Comparison of ENCODE assay signal across 8 cellular contexts in the genomic region with DNA sequence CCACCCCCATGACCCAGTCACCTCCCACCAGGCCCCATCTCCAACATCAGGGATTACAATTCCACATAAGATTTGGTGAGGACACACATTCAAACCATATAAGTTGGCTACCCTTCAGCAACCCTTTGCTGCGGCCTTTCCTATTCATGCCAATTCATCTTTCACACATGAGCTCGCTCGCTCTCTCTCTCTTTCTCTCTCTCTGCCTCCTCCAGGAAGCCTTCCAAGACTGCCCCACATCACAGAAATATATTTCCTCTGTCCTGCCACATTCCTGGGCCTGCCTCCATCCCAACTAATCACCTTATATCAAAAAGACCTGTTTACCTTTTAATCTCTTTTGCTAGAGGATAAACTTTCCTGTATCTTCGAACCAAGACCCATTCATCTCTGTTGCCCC.
"Had no signal": no experiment of that assay in that cellular context is flagged by ENCODE, and none has a peak within 500 bp of the region (broad histone marks: within the 10 kb centered on the region; RNA-seq: fewer than 3 reads in every experiment).

No MANE protein-coding gene starts in this region.

- ATAC-seq: GM23338, HCT116, HepG2 had no signal

- H3K27ac ChIP-seq: HL-60 had no signal

- H3K36me3 ChIP-seq: HAP-1 had no signal

- H3K4me2 ChIP-seq: GM23338 had no signal

- H3K9me3 ChIP-seq: HAP-1 had no signal

- H3K27ac Mint-ChIP-seq: GM23338, IgD-negative memory B cell had no signal

- H3K4me3 Mint-ChIP-seq: GM23338 had no signal

- FAIRE-seq: HepG2 had no signal

- H3K4me1 ChIP-seq: HAP-1 had no signal

- DNase-seq: H7, KG1 had no signal

- H3K4me3 ChIP-seq: GM23338, HAP-1 had no signal
